8 cellular contexts compared by ENCODE assay signal in genomic region chr16:67935402-67936123, GRCh38. TPM values are rescaled to one million over a fixed set of nuclear protein-coding genes. Genes with fewer than 3 reads are reported as not detected.
A peak's percentile ranks its signal among the peaks of the same experiment; 100 is the strongest.
DNase-seq lines count a peak whose midpoint lies in the region; ATAC-seq and TF ChIP-seq lines count a peak whose summit lies in the region.

No MANE protein-coding gene starts in this region.

- intact Hi-C loops in adrenal gland (cut with DNase I) (no loop called here), heart right ventricle (cut with DNase I) (loop anchor here in 5 of 10 donors (2.0 to 10.0 kb wide), 6 partner anchors 31 to 411 kb away; partner anchors contain the start of gene RIPOR1 (in 3 of the 5))

- peaks cover 3% of the 10 kb centered on the region for H3K36me3 Mint-ChIP-seq in type B pancreatic cell

- H3K27me3 Mint-ChIP-seq in type B pancreatic cell: peaks cover 2% of the 10 kb centered on the region

- peak overlapping the region; percentile 99 for H3K27ac Mint-ChIP-seq in type B pancreatic cell

- H3K4me3 ChIP-seq in adrenal gland (peak overlapping the region; percentile 78 to 99 (median 92)), heart right ventricle (peak overlapping the region; percentile 70 to 96 (median 86))

- TF ChIP-seq POLR2A in adrenal gland (IDR thresholded peaks at IDR 0.05): peak; percentile 46 to 71

- H3K4me3 Mint-ChIP-seq in type B pancreatic cell: peak overlapping the region; percentile 100

- H3K27me3 ChIP-seq in adrenal gland (no peaks in the 10 kb centered on the region), heart right ventricle (no peaks in the 10 kb centered on the region)

- H3K4me1 ChIP-seq in adrenal gland (replicated peaks in 1 of 2): peaks cover 8 to 19% of the 10 kb centered on the region in 2 donors
- peaks cover 4 to 40% (median 33%) of the 10 kb centered on the region in 9 donors for H3K4me1 ChIP-seq in heart right ventricle

- ATAC-seq in HG02852 (IDR thresholded peaks at IDR 0.05; ENCODE audit: unreplicated experiment) (peak; percentile 86), heart right ventricle (peak; percentile 90 to 95 (median 92))

- H3K4me1 Mint-ChIP-seq in type B pancreatic cell (ENCODE audit: unreplicated experiment): peaks cover 17% of the 10 kb centered on the region

- H3K36me3 ChIP-seq in adrenal gland (replicated peaks in 1 of 2) (peaks cover 0 to 18% of the 10 kb centered on the region in 2 donors), heart right ventricle (peaks cover 0 to 59% (median 9%) of the 10 kb centered on the region in 9 donors)

- in situ Hi-C loops in GM13976 (cut with MboI; ENCODE audit: low sequenced_read_pairs, unreplicated experiment): no loop called here

- DNase-seq in GM13976 (ENCODE audit: low spot score) (peak; percentile 99), NCI-H1436 treated with DMSO at 0.1 percent for 48 hours (lab: John Stamatoyannopoulos, UW) (peak; percentile 84), T follicular helper cell (ENCODE audit: low read depth) (peak; percentile 91), adrenal gland (peak; percentile 95 to 98 (median 97)), heart right ventricle (peak; percentile 92 to 94), pons (ENCODE audit: low spot score) (peak; percentile 98), type B pancreatic cell (ENCODE audit: extremely low spot score, unreplicated experiment) (peak; percentile 91)

- no peak for TF ChIP-seq CTCF in GM13976 (IDR thresholded peaks at IDR 0.05; ENCODE audit: borderline replicate concordance, control extremely low read depth, extremely low read depth, insufficient read depth, missing control alignments)
- peak in 1 of 6 experiments; percentile 22 for TF ChIP-seq CTCF in adrenal gland (IDR thresholded peaks at IDR 0.05)
- peak in 1 of 9 donors; percentile 5 for TF ChIP-seq CTCF in heart right ventricle (IDR thresholded peaks at IDR 0.05)
- no peak for TF ChIP-seq CTCF in type B pancreatic cell (conservative IDR thresholded peaks at IDR 0.05)

- no peaks in the 10 kb centered on the region for H3K9me3 Mint-ChIP-seq in type B pancreatic cell

- 1 to 4% (median 2%) methylated on average over 15 to 55 of the region's 55 CpGs for WGBS in adrenal gland, 4 donors
- WGBS in heart right ventricle, 2 donors: 2 to 6% methylated on average over 55 of the region's 55 CpGs

- H3K27ac ChIP-seq in adrenal gland: peak overlapping the region; percentile 82 to 98 (median 90)
- H3K27ac ChIP-seq in heart right ventricle: peak overlapping the region; percentile 70 to 98 (median 95)

- H3K9me3 ChIP-seq in adrenal gland (replicated peaks in 1 of 3) (no peaks in the 10 kb centered on the region), heart right ventricle (no peaks in the 10 kb centered on the region)

RNA-seq across cellular contexts. Expression of gene PSMB10, which starts 1.1 kb away (rescaled TPM):
- total RNA-seq in adrenal gland (10 to 100 TPM; 42.0 to 71.9 (median 59.1) TPM), heart right ventricle (100 to 1,000 TPM in 1 of 10 donors, 10 to 100 TPM in 9; 48.9 to 164 (median 62.8) TPM), type B pancreatic cell (ENCODE audit: low replicate concordance) (51.9 and 68.8 TPM in 2 replicates)
- polyA plus RNA-seq in adrenal gland (100 to 1,000 TPM in 2 of 3 donors, 10 to 100 TPM in 1; 12.6 to 315 (median 305) TPM), heart right ventricle (100 to 1,000 TPM in 1 of 2 donors, 10 to 100 TPM in 1; 87.4 to 170 TPM)

RNA-seq across cellular contexts. Expression of gene CTRL, which starts 3.9 kb away (rescaled TPM):
- 1 to 10 TPM in 4 of 8 donors, under 1 TPM in 3, not detected in 1; 0.26 to 2.2 (median 1.2) TPM for total RNA-seq in adrenal gland
- polyA plus RNA-seq in adrenal gland: 1 to 10 TPM in 2 of 3 donors, under 1 TPM in 1; 0.09 to 4.6 (median 3.2) TPM
- 1 to 10 TPM in 2 of 10 donors, under 1 TPM in 8; 0.39 to 1.6 (median 0.84) TPM for total RNA-seq in heart right ventricle
- 1 to 10 TPM in 1 of 2 donors, under 1 TPM in 1; 0.74 to 2.0 TPM for polyA plus RNA-seq in heart right ventricle
- total RNA-seq in type B pancreatic cell (ENCODE audit: low replicate concordance): 0.59 and 1.4 TPM in 2 replicates

RNA-seq across cellular contexts. Expression of gene LCAT, which starts 8.4 kb away (rescaled TPM):
- total RNA-seq in adrenal gland (10 to 100 TPM in 4 of 8 donors, 1 to 10 TPM in 4; 4.1 to 27.6 (median 12.6) TPM), heart right ventricle (10 to 100 TPM; 14.4 to 24.6 (median 20.6) TPM), type B pancreatic cell (ENCODE audit: low replicate concordance) (20.2 and 26.1 TPM in 2 replicates)
- polyA plus RNA-seq in adrenal gland (100 to 1,000 TPM in 1 of 3 donors, 10 to 100 TPM in 1, 1 to 10 TPM in 1; 3.0 to 240 (median 91.1) TPM), heart right ventricle (10 to 100 TPM; 18.1 to 96.5 TPM)

RNA-seq across cellular contexts. Expression of gene SLC12A4, which starts 32.9 kb away (rescaled TPM):
- total RNA-seq in adrenal gland (100 to 1,000 TPM in 1 of 8 donors, 10 to 100 TPM in 7; 54.8 to 101 (median 77.7) TPM), heart right ventricle (100 to 1,000 TPM in 1 of 10 donors, 10 to 100 TPM in 9; 70.9 to 107 (median 86.6) TPM), type B pancreatic cell (ENCODE audit: low replicate concordance) (48.1 and 68.8 TPM in 2 replicates)
- polyA plus RNA-seq in adrenal gland (100 to 1,000 TPM in 1 of 3 donors, 10 to 100 TPM in 2; 39.6 to 111 (median 47.0) TPM), heart right ventricle (100 to 1,000 TPM in 1 of 2 donors, 10 to 100 TPM in 1; 70.1 to 116 TPM)

RNA-seq across cellular contexts. Expression of gene PSKH1, which starts 42.5 kb away (rescaled TPM):
- total RNA-seq in adrenal gland (10 to 100 TPM; 19.9 to 43.7 (median 29.1) TPM), heart right ventricle (10 to 100 TPM; 16.0 to 24.5 (median 20.5) TPM), type B pancreatic cell (ENCODE audit: low replicate concordance) (39.2 and 41.5 TPM in 2 replicates)
- polyA plus RNA-seq in adrenal gland (10 to 100 TPM in 2 of 3 donors, 1 to 10 TPM in 1; 9.5 to 18.2 (median 15.4) TPM), heart right ventricle (10 to 100 TPM; 15.7 to 22.9 TPM)

Comparison
In these comparisons a context has a peak if more than half of its experiments do, and no peak if none do; other contexts are left out.
1. Peak in every context shown above with its lines: DNase-seq, ATAC-seq, H3K4me3 ChIP-seq and H3K27ac ChIP-seq.